In genomic region chr7:65508581-65509367, GRCh38 we compare ENCODE assay signal across 8 cellular contexts.
DNase-seq lines count a peak whose midpoint lies in the region; ATAC-seq, FAIRE-seq and TF ChIP-seq lines count a peak whose summit lies in the region.
"Not testable (repeated sequence)": the region's sequence is repeated elsewhere in the genome, so short reads cannot be mapped to it uniquely, and the experiment has no call there.

No MANE protein-coding gene starts in this region.

- not testable (repeated sequence) for H2BK5ac ChIP-seq in H1 (ENCODE audit: low read depth, low read length)

- not testable (repeated sequence) for H3K14ac ChIP-seq in H1 (ENCODE audit: insufficient read length)

- not testable (repeated sequence) for H4K20me1 ChIP-seq in PC-3 (ENCODE audit: low read length); H1 (replicated peaks in 1 of 2; ENCODE audit: control insufficient read depth in 1 of 2, insufficient read depth in 2 of 2, low read length in 2 of 2); osteoblast (ENCODE audit: insufficient read depth, low read length)

- not testable (repeated sequence) for TF ChIP-seq POLR2A in H1 (IDR thresholded peaks at IDR 0.05; ENCODE audit: control extremely low read depth in 1 of 2, low read depth in 2 of 2, low read length in 2 of 2); suprapubic skin (IDR thresholded peaks at IDR 0.05)

- H2BK15ac ChIP-seq in H1 (ENCODE audit: low read length) = not testable (repeated sequence)

- not testable (repeated sequence) for H4K8ac ChIP-seq in H1 (ENCODE audit: extremely low read depth, insufficient read depth, low read length)

- peaks cover 23 to 32% (median 27%) of the 10 kb centered on the region in 3 donors for H3K27me3 Mint-ChIP-seq in CD14-positive monocyte (ENCODE audit: low read depth in 3 of 3)
- H3K27me3 Mint-ChIP-seq in activated naive CD8-positive, alpha-beta T cell treated with anti-CD3 and anti-CD28 coated beads for 36 hours = peaks cover 26% of the 10 kb centered on the region

- H3K4ac ChIP-seq in H1 (replicated peaks; ENCODE audit: insufficient read length, low read depth, low read length) = not testable (repeated sequence)

- BruUV-seq in PC-3 (replicated peaks; lab: Mats Ljungman, UMichigan) = not testable (repeated sequence)

- not testable (repeated sequence) for H3K36me3 Mint-ChIP-seq in CD14-positive monocyte; activated naive CD8-positive, alpha-beta T cell treated with anti-CD3 and anti-CD28 coated beads for 36 hours

- not testable (repeated sequence) for TF ChIP-seq EP300 in H1 (IDR thresholded peaks at IDR 0.05; ENCODE audit: borderline replicate concordance in 1 of 2, low read depth in 2 of 2, low read length in 2 of 2); suprapubic skin (IDR thresholded peaks at IDR 0.05)

- H2BK20ac ChIP-seq in H1 (ENCODE audit: low read length) = not testable (repeated sequence)

- H3K4me1 ChIP-seq in HUES48 (ENCODE audit: control insufficient read depth, insufficient read depth, low read length); PC-3 (ENCODE audit: insufficient read depth, low read length); H1 (replicated peaks in 1 of 4; ENCODE audit: control insufficient read depth in 3 of 4, insufficient read depth in 4 of 4, low read length in 3 of 4); iPS-20b (ENCODE audit: insufficient read depth, low read length); osteoblast (ENCODE audit: insufficient read depth, low read length): not testable (repeated sequence)
- peaks cover 15% of the 10 kb centered on the region for H3K4me1 ChIP-seq in suprapubic skin

- H3K9me2 ChIP-seq in PC-3 (replicated peaks; ENCODE audit: low read length) = not testable (repeated sequence)

- POLR2A ChIA-PET in PC-3 (lab: Charles Lee; ENCODE audit: unreplicated experiment); H1 (lab: Charles Lee; ENCODE audit: partially characterized antibody): not testable (repeated sequence)

- not testable (repeated sequence) for H3K27ac ChIP-seq in HUES48 (ENCODE audit: low read depth, low read length); PC-3 (ENCODE audit: low read length); H1 (ENCODE audit: low read depth, low read length); iPS-20b (ENCODE audit: low read length); osteoblast (ENCODE audit: low read depth, low read length); suprapubic skin

- peak overlapping the region; percentile 86 for H2AFZ ChIP-seq in PC-3 (ENCODE audit: low read length)
- H2AFZ ChIP-seq in H1 (ENCODE audit: low read length); osteoblast (ENCODE audit: low read length): not testable (repeated sequence)

- H3K23me2 ChIP-seq in H1 (ENCODE audit: low read depth, low read length) = not testable (repeated sequence)

- not testable (repeated sequence) for H3K9me3 ChIP-seq in HUES48 (ENCODE audit: control insufficient read depth, insufficient read depth, low read length); PC-3 (ENCODE audit: low read length); H1 (ENCODE audit: insufficient read depth in 2 of 2, low read depth in 1 of 2, low read length in 1 of 2); iPS-20b (ENCODE audit: insufficient read depth, low read depth, low read length); osteoblast (ENCODE audit: low read depth, low read length); suprapubic skin

- not testable (repeated sequence) for H3K23ac ChIP-seq in H1 (ENCODE audit: insufficient read length)

- DNase-seq in CD14-positive monocyte (ENCODE audit: low spot score); PC-3; activated naive CD8-positive, alpha-beta T cell treated with anti-CD3 and anti-CD28 coated beads for 36 hours; suprapubic skin (ENCODE audit: low spot score in 2 of 2): not testable (repeated sequence)
- DNase-seq in H1 (ENCODE audit: low read depth in 1 of 2, low spot score in 2 of 2) (peak in 1 of 2 experiments; percentile 52), osteoblast (ENCODE audit: insufficient read length, low spot score, missing footprints) (peak; percentile 48)

- not testable (repeated sequence) for H3K79me2 ChIP-seq in PC-3 (ENCODE audit: low read length); H1 (ENCODE audit: control insufficient read depth in 1 of 2, insufficient read depth in 2 of 2, low read length in 2 of 2); osteoblast (ENCODE audit: insufficient read depth, low read length)

- H4K91ac ChIP-seq in H1 (replicated peaks; ENCODE audit: insufficient read length, low read length) = not testable (repeated sequence)

- not testable (repeated sequence) for H3K9me3 Mint-ChIP-seq in CD14-positive monocyte; activated naive CD8-positive, alpha-beta T cell treated with anti-CD3 and anti-CD28 coated beads for 36 hours

- H3K4me2 ChIP-seq in PC-3 (ENCODE audit: low read length) = peak overlapping the region; percentile 86
- peak overlapping the region; percentile 40 to 60; a peak in 1 of 4 replicates for H3K4me2 ChIP-seq in H1 (ENCODE audit: insufficient read depth in 1 of 2, low read depth in 2 of 2, low read length in 2 of 2)
- not testable (repeated sequence) for H3K4me2 ChIP-seq in osteoblast (ENCODE audit: insufficient read depth, low read length)

- not testable (repeated sequence) for H3K27ac Mint-ChIP-seq in CD14-positive monocyte; activated naive CD8-positive, alpha-beta T cell treated with anti-CD3 and anti-CD28 coated beads for 36 hours

- not testable (repeated sequence) for H2AK5ac ChIP-seq in H1 (ENCODE audit: low read depth, low read length)

- H3F3A ChIP-seq in PC-3 (ENCODE audit: low read length, unreplicated experiment) = not testable (repeated sequence)

- intact Hi-C loops in CD14-positive monocyte (cut with micrococcal nuclease); PC-3 (cut with micrococcal nuclease): not testable (repeated sequence)

- H3K4me3 Mint-ChIP-seq in CD14-positive monocyte = peak overlapping the region; percentile 66 to 73
- H3K4me3 Mint-ChIP-seq in activated naive CD8-positive, alpha-beta T cell treated with anti-CD3 and anti-CD28 coated beads for 36 hours = peak overlapping the region; percentile 53

- peak overlapping the region; percentile 56; the same call in 1 of the 2 replicates for H3K4me3 ChIP-seq in HUES48 (ENCODE audit: low read depth, low read length)
- H3K4me3 ChIP-seq in PC-3 (ENCODE audit: low read length) = peak overlapping the region; percentile 75
- peak overlapping the region; percentile 40 to 76 (median 49); a peak in 7 of 8 replicates for H3K4me3 ChIP-seq in H1 (ENCODE audit: extremely low read depth in 1 of 4, insufficient read depth in 2 of 4, low read depth in 3 of 4, low read length in 4 of 4)
- peak overlapping the region; percentile 59; the same call in 1 of the 2 replicates for H3K4me3 ChIP-seq in iPS-20b (ENCODE audit: low read length)
- H3K4me3 ChIP-seq in osteoblast (ENCODE audit: insufficient read depth, low read length) = peak overlapping the region; percentile 39
- H3K4me3 ChIP-seq in suprapubic skin = peak overlapping the region; percentile 51

- not testable (repeated sequence) for H3K56ac ChIP-seq in H1 (replicated peaks; ENCODE audit: insufficient read length, low read depth, low read length)

- not testable (repeated sequence) for TF ChIP-seq CTCF in CD14-positive monocyte (IDR thresholded peaks at IDR 0.05); PC-3 (conservative IDR thresholded peaks at IDR 0.05; ENCODE audit: low read depth, low read length); H1 (IDR thresholded peaks at IDR 0.05; ENCODE audit: control extremely low read depth in 1 of 3, insufficient read depth in 1 of 3, low read depth in 1 of 3, low read length in 3 of 3); osteoblast (IDR thresholded peaks at IDR 0.05; ENCODE audit: extremely low read depth, low read depth, low read length); suprapubic skin (IDR thresholded peaks at IDR 0.05)

- not testable (repeated sequence) for H2BK12ac ChIP-seq in H1 (ENCODE audit: low read depth, low read length)

- not testable (repeated sequence) for H2BK120ac ChIP-seq in H1 (replicated peaks; ENCODE audit: low read depth, low read length)

- not testable (repeated sequence) for FAIRE-seq in H1 (lab: Jason Lieb, UNC)

- H4K5ac ChIP-seq in H1 (ENCODE audit: insufficient read length, low read depth, low read length) = not testable (repeated sequence)

- CTCF ChIA-PET in PC-3 (lab: Charles Lee); H1 (lab: Charles Lee; ENCODE audit: partially characterized antibody): not testable (repeated sequence)

- H3K36me3 ChIP-seq in HUES48 (ENCODE audit: control insufficient read depth, insufficient read depth, low read length); PC-3 (ENCODE audit: low read depth, low read length); H1 (ENCODE audit: control insufficient read depth in 2 of 4, insufficient read depth in 4 of 4, low read length in 3 of 4); iPS-20b (ENCODE audit: insufficient read depth, low read depth, low read length); osteoblast (ENCODE audit: insufficient read depth, low read length); suprapubic skin: not testable (repeated sequence)

- 0% methylated on average over 15 of the region's 85 CpGs; no CpG with 5 or more reads in 1 of the 2 experiments for WGBS in H1 (ENCODE audit: extremely low coverage in 1 of 2, insufficient coverage in 1 of 2, insufficient read length in 1 of 2, insufficient replicate concordance in 2 of 2, low coverage in 1 of 2, low lambda C conversion rate in 2 of 2, missing lambda C conversion rate in 1 of 2), 2 experiments
- 1% methylated on average over 17 of the region's 85 CpGs for WGBS in suprapubic skin

- peaks cover 34% of the 10 kb centered on the region for H3K27me3 ChIP-seq in HUES48 (ENCODE audit: control insufficient read depth, insufficient read depth, low read length)
- peaks cover 16% of the 10 kb centered on the region for H3K27me3 ChIP-seq in PC-3 (ENCODE audit: low read length)
- peaks cover 9 to 30% (median 17%) of the 10 kb centered on the region in 4 experiments; a peak in 6 of 7 replicates for H3K27me3 ChIP-seq in H1 (replicated peaks in 1 of 4; ENCODE audit: control insufficient read depth in 3 of 4, extremely low read depth in 1 of 4, insufficient read depth in 3 of 4, low read length in 3 of 4)
- H3K27me3 ChIP-seq in iPS-20b (ENCODE audit: insufficient read depth, low read length) = peaks cover 44% of the 10 kb centered on the region
- peaks cover 24% of the 10 kb centered on the region for H3K27me3 ChIP-seq in osteoblast (ENCODE audit: insufficient read depth, low read length)
- peaks cover 32% of the 10 kb centered on the region for H3K27me3 ChIP-seq in suprapubic skin

- not testable (repeated sequence) for H3K9ac ChIP-seq in HUES48 (ENCODE audit: low read depth, low read length); H1 (replicated peaks in 1 of 4; ENCODE audit: extremely low read depth in 1 of 4, low read depth in 3 of 4, low read length in 3 of 4); iPS-20b (ENCODE audit: low read depth, low read length)
- H3K9ac ChIP-seq in PC-3 (ENCODE audit: low read length) = peak overlapping the region; percentile 45

- H3K79me1 ChIP-seq in H1 (ENCODE audit: low read depth, low read length) = not testable (repeated sequence)

- H3K18ac ChIP-seq in H1 (ENCODE audit: extremely low read depth, low read length) = not testable (repeated sequence)

- TF ChIP-seq RAD21 in H1 (IDR thresholded peaks at IDR 0.05 in 1 of 2, conservative IDR thresholded peaks at IDR 0.05 in 1 of 2; ENCODE audit: low read depth in 2 of 2, low read length in 2 of 2) = not testable (repeated sequence)

- H3K4me1 Mint-ChIP-seq in CD14-positive monocyte; activated naive CD8-positive, alpha-beta T cell treated with anti-CD3 and anti-CD28 coated beads for 36 hours: not testable (repeated sequence)

- not testable (repeated sequence) for ATAC-seq in PC-3
